19 cellular contexts compared by ENCODE assay signal in the genomic region with DNA sequence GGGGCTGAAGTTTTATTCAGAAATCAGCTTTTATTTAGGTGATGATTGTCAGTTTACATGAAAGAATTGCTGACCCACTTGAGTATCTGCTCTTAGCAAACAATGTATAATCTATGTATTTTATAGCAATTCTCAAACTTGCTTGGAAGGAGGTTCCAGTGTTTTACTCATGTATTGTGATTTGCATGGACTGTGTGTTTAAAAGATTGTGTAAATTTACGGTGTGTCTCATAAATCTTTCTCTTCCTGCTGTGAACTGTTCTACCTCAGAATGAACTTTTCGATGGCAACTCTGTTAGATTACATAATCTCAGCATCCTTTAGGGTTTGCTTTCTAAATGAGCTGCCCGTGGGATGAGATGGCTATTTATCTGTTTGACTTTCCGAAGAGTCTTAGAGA.
"Had no signal": no experiment of that assay in that cellular context is flagged by ENCODE, and none has a peak within 500 bp of the region (broad histone marks: within the 10 kb centered on the region; RNA-seq: fewer than 3 reads in every experiment).

No MANE protein-coding gene starts in this region.

- H3K4me1 ChIP-seq: neural progenitor cell, pancreas had no signal

- H3K4me3 Mint-ChIP-seq: activated CD4-positive, alpha-beta T cell treated with anti-CD3 and anti-CD28 coated beads, Interleukin-2, amount 10 ng/mL, durations not matched to agents 24 days and 14 days; activated CD8-positive, alpha-beta T cell treated with anti-CD3 and anti-CD28 coated beads, Interleukin-2, amount 10 ng/mL, durations not matched to agents 7 days and 5 days; activated naive CD8-positive, alpha-beta T cell; mesothelial cell of epicardium; neural progenitor cell had no signal

- H3K4me2 ChIP-seq: neural progenitor cell had no signal

- H3K36me3 Mint-ChIP-seq: activated naive CD8-positive, alpha-beta T cell; mesothelial cell of epicardium; neural progenitor cell had no signal

- ATAC-seq: activated CD8-positive, alpha-beta T cell treated with anti-CD3 and anti-CD28 coated beads, Interleukin-2, amount 10 ng/mL, durations not matched to agents 7 days and 5 days; left cardiac atrium had no signal

- H3K27ac ChIP-seq: lower lobe of right lung, neural progenitor cell, pancreas had no signal

- H3K9me3 ChIP-seq: lower lobe of right lung, pancreas had no signal

- H3K27ac Mint-ChIP-seq: activated CD4-positive, alpha-beta T cell treated with anti-CD3 and anti-CD28 coated beads, Interleukin-2, amount 10 ng/mL, durations not matched to agents 24 days and 14 days; activated CD8-positive, alpha-beta T cell treated with anti-CD3 and anti-CD28 coated beads, Interleukin-2, amount 10 ng/mL, durations not matched to agents 7 days and 5 days; activated naive CD8-positive, alpha-beta T cell; mesothelial cell of epicardium; neural progenitor cell had no signal

- FAIRE-seq: pancreas, TTC549 had no signal

- H3K27me3 ChIP-seq: neural progenitor cell, pancreas had no signal

- H3K36me3 ChIP-seq: neural progenitor cell, pancreas had no signal

- H3K4me3 ChIP-seq: coronary artery, lower lobe of right lung, neural progenitor cell, pancreas had no signal

- H3K9ac ChIP-seq: neural progenitor cell had no signal

- H3K4me1 Mint-ChIP-seq: activated CD4-positive, alpha-beta T cell treated with anti-CD3 and anti-CD28 coated beads, Interleukin-2, amount 10 ng/mL, durations not matched to agents 24 days and 14 days; neural progenitor cell had no signal

- H3K9me3 Mint-ChIP-seq: activated CD4-positive, alpha-beta T cell treated with anti-CD3 and anti-CD28 coated beads, Interleukin-2, amount 10 ng/mL, durations not matched to agents 24 days and 14 days; mesothelial cell of epicardium; neural progenitor cell had no signal

- DNase-seq: activated CD4-positive, alpha-beta T cell treated with anti-CD3 and anti-CD28 coated beads, Interleukin-2, amount 10 ng/mL, durations not matched to agents 24 days and 14 days; activated CD4-positive, CD25-positive, alpha-beta regulatory T cell; activated CD8-positive, alpha-beta memory T cell treated with anti-CD3 and anti-CD28 coated beads, Interleukin-2, amount 50 U/mL, for 4 hours; activated CD8-positive, alpha-beta T cell treated with anti-CD3 and anti-CD28 coated beads, Interleukin-2, amount 10 ng/mL, durations not matched to agents 7 days and 5 days; activated gamma-delta T cell; activated T-cell treated with anti-CD3 and anti-CD28 coated beads, Interleukin-2, amount 50 U/mL, for 48 hours; amniotic stem cell; caudate nucleus; effector memory CD4-positive, alpha-beta T cell; left cardiac atrium; lower lobe of right lung; pancreas; stimulated activated CD4-positive, alpha-beta T cell treated with anti-CD3 and anti-CD28 coated beads, Interleukin-1b, Interleukin-23, amount 100 ng/mL, for 48 hours; T-helper 2 cell had no signal
